Comparison of ENCODE assay signal across 10 cellular contexts in genomic region chr4:2413821-2414610, GRCh38. TPM values are rescaled to one million over a fixed set of nuclear protein-coding genes. Genes with fewer than 3 reads are reported as not detected.
DNase-seq lines count a peak whose midpoint lies in the region; ATAC-seq and TF ChIP-seq lines count a peak whose summit lies in the region.
"Had no signal": no experiment of that assay in that cellular context is flagged by ENCODE, and none has a peak within 500 bp of the region (broad histone marks: within the 10 kb centered on the region; RNA-seq: fewer than 3 reads in every experiment).

No MANE protein-coding gene starts in this region.

- TF ChIP-seq POLR2A in vagina (IDR thresholded peaks at IDR 0.05) (no peak), ovary (IDR thresholded peaks at IDR 0.05) (no peak)

- no peaks in the 10 kb centered on the region for H3K36me3 Mint-ChIP-seq in activated naive CD8-positive, alpha-beta T cell treated with anti-CD3 and anti-CD28 coated beads for 36 hours

- H3K9me3 Mint-ChIP-seq in activated naive CD8-positive, alpha-beta T cell treated with anti-CD3 and anti-CD28 coated beads for 36 hours: no peaks in the 10 kb centered on the region

- 66 to 77% (median 70%) methylated on average over 14 of the region's 14 CpGs for WGBS in ovary, 3 donors

- H3K36me3 ChIP-seq in vagina (no peaks in the 10 kb centered on the region), ovary (no peaks in the 10 kb centered on the region)

- peaks cover 57% of the 10 kb centered on the region for H3K4me1 Mint-ChIP-seq in activated naive CD8-positive, alpha-beta T cell treated with anti-CD3 and anti-CD28 coated beads for 36 hours

- peak overlapping the region; percentile 96 for H3K27ac Mint-ChIP-seq in activated naive CD8-positive, alpha-beta T cell treated with anti-CD3 and anti-CD28 coated beads for 36 hours

- no peak for TF ChIP-seq EP300 in ovary (IDR thresholded peaks at IDR 0.05)

- H3K27me3 ChIP-seq in vagina (no peaks in the 10 kb centered on the region), ovary (peaks cover 7% of the 10 kb centered on the region)

- peak overlapping the region; percentile 60 for H3K4me3 Mint-ChIP-seq in activated naive CD8-positive, alpha-beta T cell treated with anti-CD3 and anti-CD28 coated beads for 36 hours

- H3K27me3 Mint-ChIP-seq in activated naive CD8-positive, alpha-beta T cell treated with anti-CD3 and anti-CD28 coated beads for 36 hours: peaks cover 36% of the 10 kb centered on the region

- peaks cover 50% of the 10 kb centered on the region for H3K4me1 ChIP-seq in vagina
- H3K4me1 ChIP-seq in ovary (ENCODE audit: insufficient read depth): peaks cover 4% of the 10 kb centered on the region

- TF ChIP-seq CTCF in vagina (IDR thresholded peaks at IDR 0.05) (no peak), ovary (IDR thresholded peaks at IDR 0.05) (no peak)

- no peaks in the 10 kb centered on the region for H3K9me3 ChIP-seq in vagina
- H3K9me3 ChIP-seq in ovary: no peaks in the 10 kb centered on the region

- ATAC-seq in HG02938 (IDR thresholded peaks at IDR 0.05; ENCODE audit: unreplicated experiment): no peak

- DNase-seq in stimulated activated CD4-positive, alpha-beta T cell treated with anti-CD3 and anti-CD28 coated beads, Interleukin-15, amount 100 ng/mL, for 24 hours: peak; percentile 48
- DNase-seq in stimulated activated CD4-positive, alpha-beta T cell treated with anti-CD3 and anti-CD28 coated beads, Interleukin-2, amount 100 ng/mL, for 48 hours: no peak
- peak; percentile 14 for DNase-seq in activated naive CD8-positive, alpha-beta T cell treated with anti-CD3 and anti-CD28 coated beads for 36 hours
- DNase-seq in lung microvascular endothelial cell (ENCODE audit: low read depth in 2 of 2): peak; percentile 52
- DNase-seq in vagina (ENCODE audit: extremely low spot score in 2 of 2): no peak
- DNase-seq in ovary: no peak
- DNase-seq in NCI-H524 treated with DMSO at 0.1 percent for 48 hours (lab: John Stamatoyannopoulos, UW): no peak

- intact Hi-C loops in vagina (cut with DNase I): loop anchor here (10.0 kb wide), 1 partner anchor 149 kb away; the partner anchor contains the start of gene MXD4
- intact Hi-C loops in ovary (cut with DNase I): loop anchor here in 1 of 4 donors (10.0 kb wide), 1 partner anchor 149 kb away; the partner anchor contains the start of gene MXD4

- H3K27ac ChIP-seq in vagina (peak overlapping the region; percentile 31), ovary (no peak overlapping the region)

- H3K4me3 ChIP-seq in vagina (peak overlapping the region in 1 of 2 donors; percentile 33), ovary (no peak overlapping the region)

RNA-seq across cellular contexts. Expression of gene ZFYVE28, which starts 4.4 kb away (rescaled TPM):
- 1 to 10 TPM; 3.8 to 4.6 TPM for total RNA-seq in activated naive CD8-positive, alpha-beta T cell treated with anti-CD3 and anti-CD28 coated beads for 36 hours
- total RNA-seq in lung microvascular endothelial cell: 1.8 and 2.6 TPM in 2 replicates
- total RNA-seq in vagina: 11.3 TPM
- 10 to 100 TPM in 3 of 7 donors, 1 to 10 TPM in 4; 5.7 to 12.1 (median 10.0) TPM for total RNA-seq in ovary
- polyA plus RNA-seq in ovary: 1 to 10 TPM; 1.3 to 6.8 TPM

RNA-seq across cellular contexts. Expression of gene CFAP99, which starts 4.7 kb away (rescaled TPM):
- total RNA-seq in activated naive CD8-positive, alpha-beta T cell treated with anti-CD3 and anti-CD28 coated beads for 36 hours: not detected
- not detected in 2 replicates for total RNA-seq in lung microvascular endothelial cell
- not detected for total RNA-seq in vagina
- 10 to 100 TPM in 1 of 7 donors, 1 to 10 TPM in 3, not detected in 3; 1.1 to 12.9 (median 1.4) TPM for total RNA-seq in ovary
- polyA plus RNA-seq in ovary: under 1 TPM in 1 of 2 donors, not detected in 1; 0.10 TPM
- total RNA-seq: LHCN-M2 had no signal
- polyA plus RNA-seq: aorta had no signal

RNA-seq across cellular contexts. Expression of gene RNF4, which starts 54.9 kb away (rescaled TPM):
- total RNA-seq in activated naive CD8-positive, alpha-beta T cell treated with anti-CD3 and anti-CD28 coated beads for 36 hours: 10 to 100 TPM; 93.3 to 94.5 TPM
- 30.0 and 30.5 TPM in 2 replicates for total RNA-seq in lung microvascular endothelial cell
- 30.2 TPM for total RNA-seq in vagina
- total RNA-seq in ovary: 10 to 100 TPM; 27.9 to 72.1 (median 47.1) TPM
- 10 to 100 TPM; 27.0 to 47.9 TPM for polyA plus RNA-seq in ovary

Comparison
In these comparisons a context has a peak if more than half of its experiments do, and no peak if none do; other contexts are left out.
1. DNase-seq: peak in stimulated activated CD4-positive, alpha-beta T cell treated with anti-CD3 and anti-CD28 coated beads, Interleukin-15, amount 100 ng/mL, for 24 hours (single experiment), activated naive CD8-positive, alpha-beta T cell treated with anti-CD3 and anti-CD28 coated beads for 36 hours (single experiment) and lung microvascular endothelial cell (2 of 2); none in stimulated activated CD4-positive, alpha-beta T cell treated with anti-CD3 and anti-CD28 coated beads, Interleukin-2, amount 100 ng/mL, for 48 hours (0 of 2), vagina (0 of 2), ovary (0 of 5) and NCI-H524 treated with DMSO at 0.1 percent for 48 hours (single experiment).